In the genomic region with DNA sequence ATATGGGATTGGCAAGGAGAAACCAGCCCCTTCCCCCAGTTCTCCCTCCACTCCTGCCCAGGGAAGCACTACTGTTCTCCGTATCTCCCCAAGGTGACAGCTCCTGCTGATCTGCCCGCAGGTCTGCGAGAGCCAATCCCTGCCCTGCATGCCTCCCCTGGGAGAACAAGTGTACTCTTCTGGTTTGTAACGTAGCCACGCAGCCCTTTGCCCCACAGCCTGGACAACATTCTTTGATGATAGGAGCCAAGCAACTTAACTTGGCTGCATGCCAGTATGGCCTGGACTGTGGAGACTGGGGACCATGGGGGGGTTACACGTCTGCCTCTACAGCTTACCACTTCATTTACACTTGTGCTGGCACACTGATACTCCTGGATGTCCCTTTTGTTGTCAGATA, we compare ENCODE assay signal across 1 cellular context.
TF ChIP-seq lines count a peak whose summit lies in the region.

No MANE protein-coding gene starts in this region.

TF ChIP-seq in K562, 482 proteins besides CTCF, POLR2A, EP300 and RAD21:
- TF ChIP-seq MAZ (CRISPR knock-in tag; conservative IDR thresholded peaks at IDR 0.05 in 1 of 2, IDR thresholded peaks at IDR 0.05 in 1 of 2) (no peak), NFIX (CRISPR knock-in tag; IDR thresholded peaks at IDR 0.05; ENCODE audit: low read depth) (peak; percentile 54), NFIC (IDR thresholded peaks at IDR 0.05) (peak; percentile 98)
- TF ChIP-seq, protein P1, sequence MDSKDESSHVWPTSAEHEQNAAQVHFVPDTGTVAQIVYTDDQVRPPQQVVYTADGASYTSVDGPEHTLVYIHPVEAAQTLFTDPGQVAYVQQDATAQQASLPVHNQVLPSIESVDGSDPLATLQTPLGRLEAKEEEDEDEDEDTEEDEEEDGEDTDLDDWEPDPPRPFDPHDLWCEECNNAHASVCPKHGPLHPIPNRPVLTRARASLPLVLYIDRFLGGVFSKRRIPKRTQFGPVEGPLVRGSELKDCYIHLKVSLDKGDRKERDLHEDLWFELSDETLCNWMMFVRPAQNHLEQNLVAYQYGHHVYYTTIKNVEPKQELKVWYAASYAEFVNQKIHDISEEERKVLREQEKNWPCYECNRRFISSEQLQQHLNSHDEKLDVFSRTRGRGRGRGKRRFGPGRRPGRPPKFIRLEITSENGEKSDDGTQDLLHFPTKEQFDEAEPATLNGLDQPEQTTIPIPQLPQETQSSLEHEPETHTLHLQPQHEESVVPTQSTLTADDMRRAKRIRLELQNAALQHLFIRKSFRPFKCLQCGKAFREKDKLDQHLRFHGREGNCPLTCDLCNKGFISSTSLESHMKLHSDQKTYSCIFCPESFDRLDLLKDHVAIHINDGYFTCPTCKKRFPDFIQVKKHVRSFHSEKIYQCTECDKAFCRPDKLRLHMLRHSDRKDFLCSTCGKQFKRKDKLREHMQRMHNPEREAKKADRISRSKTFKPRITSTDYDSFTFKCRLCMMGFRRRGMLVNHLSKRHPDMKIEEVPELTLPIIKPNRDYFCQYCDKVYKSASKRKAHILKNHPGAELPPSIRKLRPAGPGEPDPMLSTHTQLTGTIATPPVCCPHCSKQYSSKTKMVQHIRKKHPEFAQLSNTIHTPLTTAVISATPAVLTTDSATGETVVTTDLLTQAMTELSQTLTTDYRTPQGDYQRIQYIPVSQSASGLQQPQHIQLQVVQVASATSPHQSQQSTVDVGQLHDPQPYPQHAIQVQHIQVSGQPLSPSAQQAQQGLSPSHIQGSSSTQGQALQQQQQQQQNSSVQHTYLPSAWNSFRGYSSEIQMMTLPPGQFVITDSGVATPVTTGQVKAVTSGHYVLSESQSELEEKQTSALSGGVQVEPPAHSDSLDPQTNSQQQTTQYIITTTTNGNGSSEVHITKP (IDR thresholded peaks at IDR 0.05; ENCODE audit: partially characterized antibody): peak; percentile 79
TF ChIP-seq in K562: peak in this region for 3.
